In genomic region chr20:17971571-17972013, GRCh38 we compare ENCODE assay signal across 1 cellular context.
TF ChIP-seq lines count a peak whose summit lies in the region.

No MANE protein-coding gene starts in this region.

TF ChIP-seq in GM23338, 12 proteins besides CTCF, POLR2A, EP300 and RAD21 (continued from another document):
- TF ChIP-seq ZNF462 (CRISPR knock-in tag; IDR thresholded peaks at IDR 0.05) (no peak), CREB1 (CRISPR knock-in tag; IDR thresholded peaks at IDR 0.05; ENCODE audit: low read depth) (no peak), ETS1 (IDR thresholded peaks at IDR 0.05) (no peak), ZNF331 (CRISPR knock-in tag; IDR thresholded peaks at IDR 0.05; ENCODE audit: low read depth) (no peak)
